ENCODE assay signal across 15 cellular contexts in the genomic region with DNA sequence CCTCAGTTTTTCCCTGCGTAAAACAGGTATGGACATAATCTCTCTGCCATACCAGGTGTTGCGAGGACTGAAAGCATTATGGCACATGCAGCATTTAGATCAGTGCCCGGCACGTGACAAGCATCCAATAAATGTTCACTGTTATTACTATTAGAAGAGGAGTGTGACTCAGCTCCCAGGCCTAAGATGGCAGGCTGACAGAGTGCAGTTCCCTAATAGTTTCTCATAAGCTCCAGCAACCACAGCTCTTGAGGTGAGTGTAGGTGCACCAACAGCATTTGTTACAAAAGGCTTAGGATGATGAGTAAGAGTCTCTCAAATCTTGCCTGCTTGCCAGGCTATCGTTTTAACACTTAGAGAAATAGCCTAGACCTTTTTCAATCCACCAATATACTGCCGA. TPM values are rescaled to one million over a fixed set of nuclear protein-coding genes. Genes with fewer than 3 reads are reported as not detected.
DNase-seq lines count a peak whose midpoint lies in the region; ATAC-seq and TF ChIP-seq lines count a peak whose summit lies in the region.
"Had no signal": no experiment of that assay in that cellular context is flagged by ENCODE, and none has a peak within 500 bp of the region (broad histone marks: within the 10 kb centered on the region; RNA-seq: fewer than 3 reads in every experiment).

No MANE protein-coding gene starts in this region.

- H3K27ac ChIP-seq in mammary epithelial cell (ENCODE audit: insufficient read depth, low read depth, low read length) = no peak overlapping the region
- H3K27ac ChIP-seq in upper lobe of right lung = no peak overlapping the region
- no peak overlapping the region for H3K27ac ChIP-seq in coronary artery
- H3K27ac ChIP-seq: SJSA1 had no signal

- intact Hi-C loops in mammary epithelial cell (cut with micrococcal nuclease) = no loop called here
- intact Hi-C loops in upper lobe of right lung (cut with DNase I) = no loop called here

- H3K27me3 ChIP-seq in mammary epithelial cell (ENCODE audit: insufficient read depth, low read length) (no peaks in the 10 kb centered on the region), upper lobe of right lung (no peaks in the 10 kb centered on the region)
- H3K27me3 ChIP-seq: SJSA1 had no signal

- H3K4me1 ChIP-seq in mammary epithelial cell (ENCODE audit: insufficient read depth, low read length) = no peaks in the 10 kb centered on the region
- H3K4me1 ChIP-seq in upper lobe of right lung = peaks cover 7% of the 10 kb centered on the region

- WGBS in mammary epithelial cell (ENCODE audit: low coverage, missing lambda C conversion rate) = 83% methylated on average over 6 of the region's 6 CpGs

- in situ Hi-C loops in mammary epithelial cell (cut with MboI; ENCODE audit: low sequenced_read_pairs in 2 of 2) = loop anchor here in 1 of 2 donors (25.0 kb wide), 2 partner anchors 241 to 866 kb away; no protein-coding TSS in a partner anchor

- CTCF ChIA-PET in mammary epithelial cell (lab: Charles Lee; ENCODE audit: low non-redundant PET) = no interaction called here

- no peaks in the 10 kb centered on the region for H4K20me1 ChIP-seq in mammary epithelial cell (ENCODE audit: insufficient read depth, low read length)

- dilution Hi-C loops in mammary epithelial cell (cut with HindIII; ENCODE audit: low sequenced_read_pairs) = no loop called here

- no peak for TF ChIP-seq CTCF in mammary epithelial cell (conservative IDR thresholded peaks at IDR 0.05 in 1 of 2, IDR thresholded peaks at IDR 0.05 in 1 of 2; ENCODE audit: extremely low read depth in 1 of 2, insufficient read depth in 1 of 2, low read depth in 1 of 2, low read length in 2 of 2)
- no peak for TF ChIP-seq CTCF in upper lobe of right lung (IDR thresholded peaks at IDR 0.05)
- TF ChIP-seq CTCF in GM10266 (IDR thresholded peaks at IDR 0.05; ENCODE audit: control insufficient read depth, insufficient read depth, low read depth, missing control alignments) = no peak
- no peak for TF ChIP-seq CTCF in coronary artery (IDR thresholded peaks at IDR 0.05)

- no peak overlapping the region for H2AFZ ChIP-seq in mammary epithelial cell (ENCODE audit: low read depth, low read length)

- H3K79me2 ChIP-seq in mammary epithelial cell (ENCODE audit: insufficient read depth, low read length) = no peaks in the 10 kb centered on the region

- no peaks in the 10 kb centered on the region for H3K36me3 ChIP-seq in mammary epithelial cell (ENCODE audit: insufficient read depth, low read length)
- no peaks in the 10 kb centered on the region for H3K36me3 ChIP-seq in upper lobe of right lung
- H3K36me3 ChIP-seq: SJSA1 had no signal

- H3K9ac ChIP-seq in mammary epithelial cell (ENCODE audit: insufficient read depth, low read length) = no peak overlapping the region

- H3K4me2 ChIP-seq in mammary epithelial cell (ENCODE audit: insufficient read depth, low read depth, low read length) = no peak overlapping the region

- no TSS peak for BruUV-seq in mammary epithelial cell (replicated peaks; lab: Mats Ljungman, UMichigan)

- H3K9me3 ChIP-seq in mammary epithelial cell (replicated peaks; ENCODE audit: insufficient read depth, low read length) (no peaks in the 10 kb centered on the region), upper lobe of right lung (peaks cover 3% of the 10 kb centered on the region)
- H3K9me3 ChIP-seq: SJSA1 had no signal

- H3K4me3 ChIP-seq in mammary epithelial cell (replicated peaks in 1 of 3; ENCODE audit: insufficient read depth in 1 of 3, low read depth in 2 of 3, low read length in 3 of 3) (no peak overlapping the region), upper lobe of right lung (no peak overlapping the region), coronary artery (no peak overlapping the region)
- H3K4me3 ChIP-seq: GM12878, SJSA1 had no signal

- peak; percentile 50 for DNase-seq in NCI-H226
- peak; percentile 45 for DNase-seq in mammary epithelial cell
- DNase-seq in iris pigment epithelial cell (ENCODE audit: low read depth) = peak; percentile 55
- DNase-seq in upper lobe of right lung = no peak
- no peak for DNase-seq in GM10266 (ENCODE audit: extremely low spot score)
- no peak for DNase-seq in coronary artery (ENCODE audit: low spot score)
- no peak for DNase-seq in DMS79 treated with DMSO at 0.1 percent for 48 hours (lab: John Stamatoyannopoulos, UW)
- DNase-seq: CD8-positive, alpha-beta T cell; HCEC 1CT; NCI-H1092; NCI-H2107; NCI-H446; PC-3 had no signal

- ATAC-seq in upper lobe of right lung = peak; percentile 73
- ATAC-seq: CD8-positive, alpha-beta T cell; GM12878; PC-3 had no signal

RNA-seq across cellular contexts. Expression of a gene that starts 28.9 kb away (rescaled TPM):
- total RNA-seq in mammary epithelial cell = 1 to 10 TPM; 1.2 to 9.8 TPM
- polyA plus RNA-seq in mammary epithelial cell = 0.15 TPM
- 5.2 TPM for polyA minus RNA-seq in mammary epithelial cell
- 24.1 TPM for total RNA-seq in upper lobe of right lung

Comparison
In these comparisons a context has a peak if more than half of its experiments do, and no peak if none do; other contexts are left out.
1. DNase-seq: peak in NCI-H226 (single experiment), mammary epithelial cell (single experiment) and iris pigment epithelial cell (single experiment); none in upper lobe of right lung (single experiment), GM10266 (single experiment), coronary artery (single experiment) and DMS79 treated with DMSO at 0.1 percent for 48 hours (single experiment).